ENCODE assay signal across 14 cellular contexts in genomic region chr15:42413914-42414313, GRCh38. TPM values are rescaled to one million over a fixed set of nuclear protein-coding genes. Genes with fewer than 3 reads are reported as not detected.
DNase-seq lines count a peak whose midpoint lies in the region; ATAC-seq, FAIRE-seq and TF ChIP-seq lines count a peak whose summit lies in the region.
"Had no signal": no experiment of that assay in that cellular context is flagged by ENCODE, and none has a peak within 500 bp of the region (broad histone marks: within the 10 kb centered on the region; RNA-seq: fewer than 3 reads in every experiment).

No MANE protein-coding gene starts in this region.

- no peak for FAIRE-seq in astrocyte (lab: Jason Lieb, UNC)

- no peak overlapping the region for H2AFZ ChIP-seq in astrocyte (ENCODE audit: low read depth, low read length)
- no peak overlapping the region for H2AFZ ChIP-seq in PC-9

- H3K4me3 Mint-ChIP-seq in astrocyte (ENCODE audit: unreplicated experiment), result no peak overlapping the region
- H3K4me3 Mint-ChIP-seq: CD4-positive, alpha-beta memory T cell; H9 had no signal

- H3K9ac ChIP-seq in astrocyte (ENCODE audit: low read length), result no peak overlapping the region

- H3K4me1 Mint-ChIP-seq in astrocyte (ENCODE audit: low read depth, unreplicated experiment), result peaks cover 1% of the 10 kb centered on the region
- H3K4me1 Mint-ChIP-seq: H9 had no signal

- H3K9me2 ChIP-seq in PC-9 (ENCODE audit: insufficient read depth), result no peaks in the 10 kb centered on the region

- H3K4me3 ChIP-seq in astrocyte (ENCODE audit: insufficient read depth, low read depth, low read length) (no peak overlapping the region), psoas muscle (no peak overlapping the region), PC-9 (no peak overlapping the region)

- WGBS in psoas muscle, 3 donors, result 34 to 47% (median 43%) methylated on average over 2 of the region's 2 CpGs

- peaks cover 31% of the 10 kb centered on the region for H3K36me3 Mint-ChIP-seq in astrocyte (ENCODE audit: low read depth, unreplicated experiment)

- H3K4me1 ChIP-seq in astrocyte (ENCODE audit: insufficient read depth, low read length) (peaks cover 7% of the 10 kb centered on the region), psoas muscle (peaks cover 4% of the 10 kb centered on the region), PC-9 (replicated peaks; ENCODE audit: insufficient read depth) (no peaks in the 10 kb centered on the region)

- CTCF ChIA-PET in PC-9 (lab: Charles Lee), result no interaction called here

- H3K27me3 ChIP-seq in astrocyte (ENCODE audit: insufficient read depth, low read length) (no peaks in the 10 kb centered on the region), psoas muscle (ENCODE audit: insufficient read depth in 3 of 3, low read length in 2 of 3) (no peaks in the 10 kb centered on the region), PC-9 (ENCODE audit: insufficient read depth, low read depth) (no peaks in the 10 kb centered on the region)

- intact Hi-C loops in psoas muscle (cut with DNase I) (no loop called here), PC-9 (cut with micrococcal nuclease; ENCODE audit: unreplicated experiment) (no loop called here)

- POLR2A ChIA-PET in PC-9 (lab: Charles Lee; ENCODE audit: unreplicated experiment), result no interaction called here

- TF ChIP-seq CTCF in astrocyte (IDR thresholded peaks at IDR 0.05; ENCODE audit: insufficient read depth, low read depth, low read length) (no peak), psoas muscle (IDR thresholded peaks at IDR 0.05) (no peak), PC-9 (conservative IDR thresholded peaks at IDR 0.05) (no peak)

- peaks cover 3% of the 10 kb centered on the region for H3K9me3 ChIP-seq in astrocyte (ENCODE audit: insufficient read depth, low read depth, low read length)
- H3K9me3 ChIP-seq in psoas muscle, result no peaks in the 10 kb centered on the region
- no peaks in the 10 kb centered on the region for H3K9me3 ChIP-seq in PC-9 (ENCODE audit: insufficient read depth, low read depth)

- BruUV-seq in PC-9 (replicated peaks; lab: Mats Ljungman, UMichigan), result no TSS peak

- H4K20me1 ChIP-seq in astrocyte (ENCODE audit: insufficient read depth, low read length) (no peaks in the 10 kb centered on the region), PC-9 (ENCODE audit: insufficient read depth) (no peaks in the 10 kb centered on the region)

- no peak overlapping the region for H3K27ac ChIP-seq in astrocyte (ENCODE audit: low read depth, low read length)
- peak overlapping the region; percentile 81 for H3K27ac ChIP-seq in psoas muscle
- no peak overlapping the region for H3K27ac ChIP-seq in PC-9

- H3K9me3 Mint-ChIP-seq in astrocyte (ENCODE audit: unreplicated experiment), result no peaks in the 10 kb centered on the region
- H3K9me3 Mint-ChIP-seq: CD4-positive, alpha-beta memory T cell; H9 had no signal

- H3K79me2 ChIP-seq in astrocyte (ENCODE audit: insufficient read depth, low read length) (no peaks in the 10 kb centered on the region), PC-9 (ENCODE audit: low read depth) (no peaks in the 10 kb centered on the region)

- DNase-seq in A172 (ENCODE audit: low spot score) (peak; percentile 31), EH (ENCODE audit: low read depth) (peak; percentile 57), astrocyte (ENCODE audit: low read depth) (peak; percentile 22), psoas muscle (no peak), PC-9 (no peak), midbrain (lab: John Stamatoyannopoulos, UW) (no peak)
- DNase-seq: CD4-positive, alpha-beta memory T cell; H9; NCI-H1105; NCI-H1694; NCI-H510A treated with DMSO at 0.1 percent for 48 hours; NCI-H82 had no signal

- H3F3A ChIP-seq in PC-9 (ENCODE audit: insufficient read depth, low read depth), result no peaks in the 10 kb centered on the region

- H3K36me3 ChIP-seq in astrocyte (ENCODE audit: insufficient read depth, low read length), result peaks cover 28% of the 10 kb centered on the region
- H3K36me3 ChIP-seq in psoas muscle (ENCODE audit: insufficient read depth in 1 of 2, low read depth in 1 of 2), result peaks cover 23 to 98% of the 10 kb centered on the region in 2 donors
- H3K36me3 ChIP-seq in PC-9 (ENCODE audit: low read depth), result no peaks in the 10 kb centered on the region

- ATAC-seq in psoas muscle (peak in 3 of 4 donors; percentile 47 to 76 (median 59)), GM19397 (IDR thresholded peaks at IDR 0.05; ENCODE audit: unreplicated experiment) (no peak)

- no peak overlapping the region for H3K27ac Mint-ChIP-seq in astrocyte (ENCODE audit: unreplicated experiment)

- H3K27me3 Mint-ChIP-seq in astrocyte (ENCODE audit: low read depth, unreplicated experiment), result no peaks in the 10 kb centered on the region
- H3K27me3 Mint-ChIP-seq: CD4-positive, alpha-beta memory T cell had no signal

- H3K4me2 ChIP-seq in astrocyte (ENCODE audit: low read length) (no peak overlapping the region), PC-9 (no peak overlapping the region)

RNA-seq across cellular contexts. Expression of gene CAPN3, which starts 54.6 kb away (rescaled TPM):
- total RNA-seq in A172 (2014; rRNA removed; shearing (Covaris generic)), result 0.12 TPM in 1 of 2 replicates, not detected in the other
- total RNA-seq in astrocyte (0.38 and 0.57 TPM in 2 replicates), psoas muscle (100 to 1,000 TPM; 216 to 413 (median 266) TPM), PC-9 (2021) (0.18 and 0.50 TPM in 2 replicates)
- 100 to 1,000 TPM; 114 to 214 (median 154) TPM for polyA plus RNA-seq in psoas muscle
- total RNA-seq: HT-29 had no signal

Comparison
In these comparisons a context has a peak if more than half of its experiments do, and no peak if none do; other contexts are left out.
1. DNase-seq: peak in A172 (single experiment), EH (single experiment) and astrocyte (single experiment); none in psoas muscle (0 of 2), PC-9 (0 of 2) and midbrain (single experiment).
2. RNA of gene CAPN3, which starts 54.6 kb away (total RNA-seq): 216 to 413 TPM in psoas muscle; 0.38 to 0.57 TPM in astrocyte, 0.18 to 0.50 TPM in PC-9 and 0.12 TPM in A172; every median in the first group is over 100 times any median in the second.